In the genomic region with DNA sequence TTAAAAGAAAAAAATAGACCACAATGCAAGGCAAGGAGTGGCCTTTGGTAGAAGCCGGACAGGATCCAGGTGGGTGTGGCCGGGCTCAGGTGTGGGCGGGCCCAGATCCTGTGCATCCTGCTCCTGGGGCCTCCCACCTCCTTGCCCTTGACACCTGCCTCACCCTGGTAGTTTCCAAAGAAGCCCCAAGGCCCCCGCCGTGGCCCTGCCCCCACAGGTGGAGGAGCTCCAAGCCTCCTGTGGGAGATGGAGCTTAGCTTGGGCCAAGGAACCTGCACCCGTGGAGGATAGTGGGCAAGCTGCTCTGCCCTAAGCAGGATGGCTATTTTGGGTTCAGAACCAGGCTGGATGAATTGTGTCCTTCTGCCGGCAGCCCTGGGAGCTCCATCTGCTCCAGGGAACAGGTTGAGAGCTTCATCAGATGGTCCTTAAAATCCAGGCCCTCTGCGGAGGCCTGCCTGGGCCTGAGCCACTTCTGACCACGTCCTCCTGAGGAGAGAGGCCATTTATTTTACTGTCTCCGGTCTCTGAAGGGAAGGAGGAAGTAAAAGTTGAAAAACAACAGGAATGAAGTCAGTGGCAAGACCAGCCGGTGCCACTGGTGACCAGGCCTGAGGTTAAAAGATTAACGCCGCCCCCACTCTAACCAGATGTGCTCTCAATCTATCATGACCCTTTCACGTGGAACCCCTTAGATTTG, we compare ENCODE assay signal across 10 cellular contexts. TPM values are rescaled to one million over a fixed set of nuclear protein-coding genes. Genes with fewer than 3 reads are reported as not detected.
DNase-seq lines count a peak whose midpoint lies in the region; ATAC-seq, FAIRE-seq and TF ChIP-seq lines count a peak whose summit lies in the region.
"Had no signal": no experiment of that assay in that cellular context is flagged by ENCODE, and none has a peak within 500 bp of the region (broad histone marks: within the 10 kb centered on the region; RNA-seq: fewer than 3 reads in every experiment).

No MANE protein-coding gene starts in this region.

- H3K9me3 Mint-ChIP-seq in activated naive CD4-positive, alpha-beta T cell treated with anti-CD3 and anti-CD28 coated beads, Interleukin-2, amount 50 U/mL, for 72 hours, result no peaks in the 10 kb centered on the region

- no peak for ATAC-seq in GM21528 (IDR thresholded peaks at IDR 0.05; ENCODE audit: low FRiP score, unreplicated experiment)
- ATAC-seq in activated naive CD4-positive, alpha-beta T cell treated with anti-CD3 and anti-CD28 coated beads, Interleukin-2, amount 50 U/mL, for 72 hours, result no peak

- peak overlapping the region; percentile 59 for H2AFZ ChIP-seq in smooth muscle cell (ENCODE audit: low read depth)

- 68% methylated on average over 14 of the region's 14 CpGs for WGBS in smooth muscle cell (ENCODE audit: low lambda C conversion rate)

- peak overlapping the region in 1 of 2 donors; percentile 35 for H3K27ac Mint-ChIP-seq in activated naive CD4-positive, alpha-beta T cell treated with anti-CD3 and anti-CD28 coated beads, Interleukin-2, amount 50 U/mL, for 72 hours

- H3K9ac ChIP-seq in smooth muscle cell (ENCODE audit: low read depth), result no peak overlapping the region

- no peaks in the 10 kb centered on the region for H3K36me3 Mint-ChIP-seq in activated naive CD4-positive, alpha-beta T cell treated with anti-CD3 and anti-CD28 coated beads, Interleukin-2, amount 50 U/mL, for 72 hours

- H3K79me2 ChIP-seq in smooth muscle cell (ENCODE audit: low read depth), result no peaks in the 10 kb centered on the region

- no peaks in the 10 kb centered on the region for H4K20me1 ChIP-seq in smooth muscle cell (ENCODE audit: low read depth)

- H3K27ac ChIP-seq in smooth muscle cell (ENCODE audit: low read depth), result peak overlapping the region; percentile 43

- no peaks in the 10 kb centered on the region for H3K36me3 ChIP-seq in smooth muscle cell (ENCODE audit: low read depth)

- H3K4me1 ChIP-seq in smooth muscle cell (ENCODE audit: low read depth), result peaks cover 4% of the 10 kb centered on the region

- H3K4me3 ChIP-seq in smooth muscle cell, result no peak overlapping the region

- no peak for TF ChIP-seq CTCF in smooth muscle cell (IDR thresholded peaks at IDR 0.05; ENCODE audit: borderline replicate concordance, insufficient read depth, poor library complexity, severe bottlenecking)

- no peak overlapping the region for H3K4me2 ChIP-seq in smooth muscle cell

- no peaks in the 10 kb centered on the region for H3K27me3 ChIP-seq in smooth muscle cell (ENCODE audit: low read depth)

- H3F3A ChIP-seq in smooth muscle cell (ENCODE audit: low read depth), result peaks cover 4% of the 10 kb centered on the region

- no peak for FAIRE-seq in urothelium cell line (lab: Jason Lieb, UNC)

- DNase-seq in DMS153 (lab: John Stamatoyannopoulos, UW) (peak; percentile 2), DMS153 treated with DMSO at 0.1 percent for 48 hours (lab: John Stamatoyannopoulos, UW; ENCODE audit: unreplicated experiment) (no peak), SKM-1 (lab: John Stamatoyannopoulos, UW; ENCODE audit: unreplicated experiment) (peak; percentile 20), islet precursor cell (peak; percentile 46), smooth muscle cell (lab: John Stamatoyannopoulos, UW; ENCODE audit: unreplicated experiment) (no peak), urothelium cell line (ENCODE audit: low spot score) (no peak)
- no peak for DNase-seq in activated naive CD4-positive, alpha-beta T cell treated with anti-CD3 and anti-CD28 coated beads, Interleukin-2, amount 50 U/mL, for 72 hours (ENCODE audit: low spot score in 2 of 2)
- DNase-seq: 8988T, T1000 had no signal

- no peaks in the 10 kb centered on the region for H3K9me3 ChIP-seq in smooth muscle cell (replicated peaks; ENCODE audit: low read depth)

RNA-seq across cellular contexts. Expression of gene KLF13, which starts 53.9 kb away (rescaled TPM):
- 74.2 and 77.4 TPM in 2 replicates for total RNA-seq in smooth muscle cell
- 42.1 and 58.0 TPM in 2 replicates for polyA plus RNA-seq in smooth muscle cell
- total RNA-seq in activated naive CD4-positive, alpha-beta T cell treated with anti-CD3 and anti-CD28 coated beads, Interleukin-2, amount 50 U/mL, for 72 hours, result 100 to 1,000 TPM; 124 to 161 TPM

Comparison
In these comparisons a context has a peak if more than half of its experiments do, and no peak if none do; other contexts are left out.
1. DNase-seq: peak in DMS153 (single experiment), SKM-1 (single experiment) and islet precursor cell (single experiment); none in DMS153 treated with DMSO at 0.1 percent for 48 hours (single experiment), smooth muscle cell (single experiment), urothelium cell line (single experiment) and activated naive CD4-positive, alpha-beta T cell treated with anti-CD3 and anti-CD28 coated beads, Interleukin-2, amount 50 U/mL, for 72 hours (0 of 2).